ENCODE assay signal across 26 cellular contexts in genomic region chr2:46286715-46287114, GRCh38. TPM values are rescaled to one million over a fixed set of nuclear protein-coding genes. Genes with fewer than 3 reads are reported as not detected.
DNase-seq lines count a peak whose midpoint lies in the region; TF ChIP-seq lines count a peak whose summit lies in the region.
"Had no signal": no experiment of that assay in that cellular context is flagged by ENCODE, and none has a peak within 500 bp of the region (broad histone marks: within the 10 kb centered on the region; RNA-seq: fewer than 3 reads in every experiment).

No MANE protein-coding gene starts in this region.

- 74% methylated on average over 3 of the region's 3 CpGs for WGBS in prostate gland
- WGBS in SK-N-SH (ENCODE audit: low lambda C conversion rate), result 97% methylated on average over 3 of the region's 3 CpGs

- H2AFZ ChIP-seq in SK-N-SH (ENCODE audit: low read depth), result no peak overlapping the region
- H2AFZ ChIP-seq: parathyroid adenoma had no signal

- no peak for TF ChIP-seq CTCF in epithelial cell of esophagus (IDR thresholded peaks at IDR 0.05; ENCODE audit: insufficient read depth, low read depth, low read length, missing control alignments)
- TF ChIP-seq CTCF in prostate gland (IDR thresholded peaks at IDR 0.05), result no peak
- no peak for TF ChIP-seq CTCF in SK-N-SH (IDR thresholded peaks at IDR 0.05)

- TF ChIP-seq RAD21 in SK-N-SH (IDR thresholded peaks at IDR 0.05; ENCODE audit: low read length), result no peak

- H3K27ac ChIP-seq in KOPT-K1 (ENCODE audit: low read depth, low read length, poor library complexity, severe bottlenecking), result peak overlapping the region; percentile 7
- H3K27ac ChIP-seq in prostate gland, result no peak overlapping the region
- H3K27ac ChIP-seq in SK-N-SH (ENCODE audit: low read depth in 2 of 2, low read length in 1 of 2), result no peak overlapping the region
- H3K27ac ChIP-seq: breast epithelium, epithelial cell of prostate, parathyroid adenoma, RWPE1, spleen, tibial nerve had no signal

- TF ChIP-seq EP300 in SK-N-SH (IDR thresholded peaks at IDR 0.05; ENCODE audit: borderline replicate concordance in 1 of 2, low read depth in 1 of 2, low read length in 1 of 2), result no peak

- no peaks in the 10 kb centered on the region for H3F3A ChIP-seq in SK-N-SH (replicated peaks; ENCODE audit: insufficient read depth)

- no peak overlapping the region for H3K9ac ChIP-seq in SK-N-SH
- H3K9ac ChIP-seq: parathyroid adenoma had no signal

- DNase-seq in DMS53 (lab: John Stamatoyannopoulos, UW) (peak; percentile 68), epithelial cell of esophagus (ENCODE audit: low read depth) (peak; percentile 68), prostate gland (ENCODE audit: low spot score) (peak; percentile 24), inferior parietal cortex (ENCODE audit: extremely low spot score) (no peak), SK-N-SH (no peak)
- DNase-seq in activated naive CD4-positive, alpha-beta T cell (lab: John Stamatoyannopoulos, UW), result no peak
- DNase-seq: activated CD4-positive, alpha-beta memory T cell treated with anti-CD3 and anti-CD28 coated beads for 36 hours; activated CD4-positive, CD25-positive, alpha-beta regulatory T cell treated with anti-CD3 and anti-CD28 coated beads, Interleukin-2, amount 50 U/mL, for 72 hours; activated CD8-positive, alpha-beta memory T cell treated with anti-CD3 and anti-CD28 coated beads, Interleukin-2, amount 50 U/mL, for 4 hours; activated naive CD4-positive, alpha-beta T cell treated with anti-CD3 and anti-CD28 coated beads, Interleukin-2, amount 50 U/mL, for 16 hours; amygdala; MM.1S; NCI-H146; NCI-H2171; NCI-H774; nephron progenitor cell; spleen; stimulated activated CD4-positive, alpha-beta T cell treated with anti-CD3 and anti-CD28 coated beads, Interleukin-2, amount 100 ng/mL, for 48 hours had no signal

- H3K4me3 ChIP-seq in epithelial cell of esophagus (ENCODE audit: low read length) (no peak overlapping the region), prostate gland (no peak overlapping the region), SK-N-SH (ENCODE audit: low read depth in 2 of 2, low read length in 1 of 2) (no peak overlapping the region)
- H3K4me3 ChIP-seq: breast epithelium, K562, lung, spleen, tibial nerve had no signal

- CTCF ChIA-PET in SK-N-SH (lab: Yijun Ruan, JAX), result interaction anchor here (1.0 to 6.4 kb wide), 3 partner anchors 8 to 167 kb away, joined by 3 to 40 read pairs (median 3); no protein-coding TSS in a partner anchor

- TF ChIP-seq POLR2A in prostate gland (IDR thresholded peaks at IDR 0.05), result no peak

- no peaks in the 10 kb centered on the region for H3K9me3 ChIP-seq in KOPT-K1 (ENCODE audit: insufficient read depth, low read length, poor library complexity, severe bottlenecking)
- H3K9me3 ChIP-seq in prostate gland, result no peaks in the 10 kb centered on the region
- no peaks in the 10 kb centered on the region for H3K9me3 ChIP-seq in SK-N-SH
- H3K9me3 ChIP-seq: breast epithelium, spleen, tibial nerve had no signal

- no peaks in the 10 kb centered on the region for H4K20me1 ChIP-seq in SK-N-SH (ENCODE audit: insufficient read depth)

- intact Hi-C loops in prostate gland (cut with DNase I), result no loop called here

- no peaks in the 10 kb centered on the region for H3K79me2 ChIP-seq in SK-N-SH (ENCODE audit: insufficient read depth)
- H3K79me2 ChIP-seq: parathyroid adenoma had no signal

- peaks cover 6% of the 10 kb centered on the region for H3K4me1 ChIP-seq in prostate gland (replicated peaks)
- peaks cover 0 to 11% of the 10 kb centered on the region in 2 experiments; a peak in 1 of 4 replicates for H3K4me1 ChIP-seq in SK-N-SH (ENCODE audit: control insufficient read depth in 1 of 2, insufficient read depth in 2 of 2, low read depth in 1 of 2, low read length in 1 of 2)
- H3K4me1 ChIP-seq: breast epithelium, spleen, tibial nerve had no signal

- no peaks in the 10 kb centered on the region for H3K9me2 ChIP-seq in SK-N-SH

- POLR2A ChIA-PET in SK-N-SH (lab: Yijun Ruan, JAX), result no interaction called here

- no peaks in the 10 kb centered on the region for H3K27me3 ChIP-seq in prostate gland (replicated peaks; ENCODE audit: insufficient read depth)
- H3K27me3 ChIP-seq in SK-N-SH (ENCODE audit: insufficient read depth), result no peaks in the 10 kb centered on the region
- H3K27me3 ChIP-seq: breast epithelium, spleen, tibial nerve had no signal

- no peak overlapping the region for H3K4me2 ChIP-seq in SK-N-SH

- no peaks in the 10 kb centered on the region for H3K36me3 ChIP-seq in KOPT-K1 (ENCODE audit: insufficient read depth, low read length)
- H3K36me3 ChIP-seq in prostate gland, result no peaks in the 10 kb centered on the region
- H3K36me3 ChIP-seq in SK-N-SH (replicated peaks in 1 of 2; ENCODE audit: control insufficient read depth in 1 of 2, insufficient read depth in 2 of 2, low read length in 1 of 2), result no peaks in the 10 kb centered on the region
- H3K36me3 ChIP-seq: breast epithelium, spleen, tibial nerve had no signal

TF ChIP-seq in SK-N-SH, 30 proteins besides CTCF, POLR2A, EP300 and RAD21:
- TF ChIP-seq RCOR1 (IDR thresholded peaks at IDR 0.05; ENCODE audit: low read length), result no peak
- no peak for TF ChIP-seq IRF3 (IDR thresholded peaks at IDR 0.05; ENCODE audit: low read depth, low read length)
- no peak for TF ChIP-seq SMC3 (IDR thresholded peaks at IDR 0.05; ENCODE audit: low read depth, low read length)
- TF ChIP-seq YY1 (IDR thresholded peaks at IDR 0.05; ENCODE audit: low read depth), result no peak
- TF ChIP-seq MAX (IDR thresholded peaks at IDR 0.05; ENCODE audit: low read depth), result no peak
- TF ChIP-seq FOXJ3 (CRISPR knock-in tag; IDR thresholded peaks at IDR 0.05), result no peak
- TF ChIP-seq PBX3 (IDR thresholded peaks at IDR 0.05), result no peak
- no peak for TF ChIP-seq SIN3A (IDR thresholded peaks at IDR 0.05; ENCODE audit: borderline replicate concordance, low read depth, low read length)
- no peak for TF ChIP-seq USF1 (IDR thresholded peaks at IDR 0.05; ENCODE audit: borderline replicate concordance, low read depth)
- no peak for TF ChIP-seq ELF1 (IDR thresholded peaks at IDR 0.05)
- no peak for TF ChIP-seq CHD2 (IDR thresholded peaks at IDR 0.05; ENCODE audit: low read length, partially characterized antibody)
- no peak for TF ChIP-seq JUND (IDR thresholded peaks at IDR 0.05)
- TF ChIP-seq TAF1 (IDR thresholded peaks at IDR 0.05; ENCODE audit: borderline replicate concordance, low read depth, low read length), result no peak
- no peak for TF ChIP-seq GATA2 (CRISPR knock-in tag; IDR thresholded peaks at IDR 0.05)
- TF ChIP-seq, protein P1, sequence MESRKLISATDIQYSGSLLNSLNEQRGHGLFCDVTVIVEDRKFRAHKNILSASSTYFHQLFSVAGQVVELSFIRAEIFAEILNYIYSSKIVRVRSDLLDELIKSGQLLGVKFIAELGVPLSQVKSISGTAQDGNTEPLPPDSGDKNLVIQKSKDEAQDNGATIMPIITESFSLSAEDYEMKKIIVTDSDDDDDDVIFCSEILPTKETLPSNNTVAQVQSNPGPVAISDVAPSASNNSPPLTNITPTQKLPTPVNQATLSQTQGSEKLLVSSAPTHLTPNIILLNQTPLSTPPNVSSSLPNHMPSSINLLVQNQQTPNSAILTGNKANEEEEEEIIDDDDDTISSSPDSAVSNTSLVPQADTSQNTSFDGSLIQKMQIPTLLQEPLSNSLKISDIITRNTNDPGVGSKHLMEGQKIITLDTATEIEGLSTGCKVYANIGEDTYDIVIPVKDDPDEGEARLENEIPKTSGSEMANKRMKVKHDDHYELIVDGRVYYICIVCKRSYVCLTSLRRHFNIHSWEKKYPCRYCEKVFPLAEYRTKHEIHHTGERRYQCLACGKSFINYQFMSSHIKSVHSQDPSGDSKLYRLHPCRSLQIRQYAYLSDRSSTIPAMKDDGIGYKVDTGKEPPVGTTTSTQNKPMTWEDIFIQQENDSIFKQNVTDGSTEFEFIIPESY (IDR thresholded peaks at IDR 0.05; ENCODE audit: borderline replicate concordance, low read depth), result no peak

RNA-seq across cellular contexts. Expression of gene EPAS1, which starts 10.5 kb away (rescaled TPM):
- 100 to 1,000 TPM; 109 to 356 TPM for total RNA-seq in prostate gland
- 69.2 and 92.2 TPM in 2 replicates for polyA plus RNA-seq in SK-N-SH (2012; rRNA removed)
- polyA plus RNA-seq in SK-N-SH (2012; cell fraction: cytosol; rRNA removed), result 66.4 and 74.6 TPM in 2 replicates
- 83.4 and 100 TPM in 2 replicates for polyA plus RNA-seq in SK-N-SH (2012; cell fraction: nucleus; rRNA removed)

Comparison
In these comparisons a context has a peak if more than half of its experiments do, and no peak if none do; other contexts are left out.
1. DNase-seq: peak in DMS53 (single experiment), epithelial cell of esophagus (single experiment) and prostate gland (single experiment); none in activated naive CD4-positive, alpha-beta T cell (0 of 4), inferior parietal cortex (single experiment) and SK-N-SH (single experiment).